ENCODE assay signal across 12 cellular contexts in the genomic region with DNA sequence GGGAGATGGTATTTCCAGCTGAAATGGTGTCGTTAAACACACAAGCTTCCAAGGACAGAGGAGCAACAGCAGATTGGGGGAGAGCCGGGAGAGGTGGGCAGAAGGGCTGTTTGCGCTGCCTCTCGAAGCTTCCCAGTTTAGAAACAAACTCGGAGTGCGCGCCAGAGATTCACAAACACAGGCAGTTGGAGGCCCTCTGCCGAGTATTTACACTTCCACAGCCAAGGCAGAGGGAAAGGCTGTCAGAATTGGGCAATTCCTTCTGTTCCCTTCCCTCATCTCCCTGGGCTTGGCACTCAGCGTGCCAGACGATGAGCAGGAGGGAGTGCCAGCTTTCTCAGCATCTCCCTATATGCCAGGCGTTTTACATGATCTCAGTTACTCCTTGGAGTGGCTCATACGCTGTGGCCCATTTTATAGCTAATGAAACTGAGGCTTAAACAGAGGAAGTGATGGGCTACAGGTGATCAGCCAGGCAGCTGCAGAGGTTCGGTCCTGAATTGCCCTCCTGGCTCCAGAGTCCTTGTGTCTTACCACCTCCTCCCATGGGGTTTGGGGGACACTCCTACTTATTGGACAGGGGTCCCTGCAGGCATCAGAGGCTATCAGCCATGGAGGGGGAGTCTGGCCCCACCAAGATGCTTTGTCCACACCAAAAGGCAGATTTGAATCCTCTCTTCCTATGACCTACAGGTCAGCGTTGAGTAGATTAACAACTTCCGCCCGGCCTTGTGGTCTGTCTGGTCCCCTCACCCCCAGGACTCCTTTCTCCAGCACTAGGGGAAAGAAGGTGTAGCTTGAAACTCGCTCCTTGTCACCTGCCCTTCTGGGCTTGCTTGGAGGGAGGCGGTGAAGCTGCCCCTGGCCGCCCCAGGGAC. TPM values are rescaled to one million over a fixed set of nuclear protein-coding genes. Genes with fewer than 3 reads are reported as not detected.
DNase-seq lines count a peak whose midpoint lies in the region; ATAC-seq and TF ChIP-seq lines count a peak whose summit lies in the region.
"Had no signal": no experiment of that assay in that cellular context is flagged by ENCODE, and none has a peak within 500 bp of the region (broad histone marks: within the 10 kb centered on the region; RNA-seq: fewer than 3 reads in every experiment).

No MANE protein-coding gene starts in this region.

- no peak overlapping the region for H3K27ac Mint-ChIP-seq in activated CD4-positive, alpha-beta memory T cell treated with anti-CD3 and anti-CD28 coated beads, Interleukin-2, amount 10 ng/mL, durations not matched to agents 7 days and 5 days

- H4K20me1 ChIP-seq in Karpas-422 (ENCODE audit: insufficient read depth, low read depth, low read length) = peaks cover 6% of the 10 kb centered on the region; the same call in 1 of the 2 replicates

- POLR2A ChIA-PET in activated CD4-positive, alpha-beta memory T cell treated with anti-CD3 and anti-CD28 coated beads, Interleukin-2, amount 10 ng/mL, durations not matched to agents 7 days and 5 days (lab: Charles Lee) = no interaction called here

- peak; percentile 68 for DNase-seq in DMS 273 (lab: John Stamatoyannopoulos, UW; ENCODE audit: unreplicated experiment)
- DNase-seq in DMS 273 treated with DMSO at 0.1 percent for 48 hours (lab: John Stamatoyannopoulos, UW) = no peak
- DNase-seq in cerebellum (ENCODE audit: low spot score) = peak; percentile 90
- peak; percentile 58 to 82 (median 76) for DNase-seq in right lobe of liver
- peak in 1 of 2 donors; percentile 73 for DNase-seq in suprapubic skin (ENCODE audit: low spot score in 2 of 2)
- DNase-seq in KBM-7 = no peak
- no peak for DNase-seq in activated CD4-positive, alpha-beta memory T cell treated with anti-CD3 and anti-CD28 coated beads, Interleukin-2, amount 10 ng/mL, durations not matched to agents 7 days and 5 days
- DNase-seq in Karpas-422 = no peak
- DNase-seq: 8988T, activated gamma-delta T cell had no signal

- H3K36me3 ChIP-seq in right lobe of liver (no peaks in the 10 kb centered on the region), suprapubic skin (no peaks in the 10 kb centered on the region), Karpas-422 (ENCODE audit: insufficient read depth, low read length) (no peaks in the 10 kb centered on the region)
- H3K36me3 ChIP-seq: thoracic aorta had no signal

- H3K27me3 Mint-ChIP-seq in activated CD4-positive, alpha-beta memory T cell treated with anti-CD3 and anti-CD28 coated beads, Interleukin-2, amount 10 ng/mL, durations not matched to agents 7 days and 5 days = peaks cover 39% of the 10 kb centered on the region

- TF ChIP-seq POLR2A in right lobe of liver (IDR thresholded peaks at IDR 0.05) (no peak), suprapubic skin (IDR thresholded peaks at IDR 0.05) (no peak)

- H3K9me2 ChIP-seq in Karpas-422 (replicated peaks; ENCODE audit: insufficient read depth, low read length) = no peaks in the 10 kb centered on the region

- TF ChIP-seq CTCF in right lobe of liver (IDR thresholded peaks at IDR 0.05) (peak in 1 of 4 donors; percentile 8), suprapubic skin (IDR thresholded peaks at IDR 0.05) (no peak)

- intact Hi-C loops in right lobe of liver (cut with DNase I) = loop anchor here (5.0 kb wide), 2 partner anchors 46 to 114 kb away; no protein-coding TSS in a partner anchor

- H3K9me3 ChIP-seq in right lobe of liver (no peaks in the 10 kb centered on the region), suprapubic skin (no peaks in the 10 kb centered on the region), Karpas-422 (ENCODE audit: low read length) (no peaks in the 10 kb centered on the region)
- H3K9me3 ChIP-seq: thoracic aorta had no signal

- H3K27me3 ChIP-seq in right lobe of liver (no peaks in the 10 kb centered on the region), suprapubic skin (peaks cover 30% of the 10 kb centered on the region), Karpas-422 (ENCODE audit: low read length) (no peaks in the 10 kb centered on the region)

- H3K4me2 ChIP-seq in Karpas-422 (ENCODE audit: low read depth, low read length, poor library complexity, severe bottlenecking) = no peak overlapping the region

- in situ Hi-C loops in KBM-7 (cut with MboI; ENCODE audit: low pct_unique_long_range_greater_than_20kb, low sequenced_read_pairs) = no loop called here

- CTCF ChIA-PET in activated CD4-positive, alpha-beta memory T cell treated with anti-CD3 and anti-CD28 coated beads, Interleukin-2, amount 10 ng/mL, durations not matched to agents 7 days and 5 days (lab: Charles Lee) = interaction anchor here (0.6 kb wide), 1 partner anchor 123 kb away, joined by 4 read pairs; no protein-coding TSS in a partner anchor

- H3K4me1 Mint-ChIP-seq in activated CD4-positive, alpha-beta memory T cell treated with anti-CD3 and anti-CD28 coated beads, Interleukin-2, amount 10 ng/mL, durations not matched to agents 7 days and 5 days = peaks cover 9% of the 10 kb centered on the region

- H3K36me3 Mint-ChIP-seq in activated CD4-positive, alpha-beta memory T cell treated with anti-CD3 and anti-CD28 coated beads, Interleukin-2, amount 10 ng/mL, durations not matched to agents 7 days and 5 days (ENCODE audit: low read depth) = no peaks in the 10 kb centered on the region

- no peak overlapping the region for H2AFZ ChIP-seq in Karpas-422 (ENCODE audit: low read length)

- peak overlapping the region in 2 of 3 donors; percentile 30 to 62 for H3K27ac ChIP-seq in right lobe of liver
- peak overlapping the region; percentile 22 for H3K27ac ChIP-seq in suprapubic skin
- no peak overlapping the region for H3K27ac ChIP-seq in Karpas-422 (ENCODE audit: low read length)
- H3K27ac ChIP-seq: thoracic aorta had no signal

- peak; percentile 27 to 44 (median 36) for ATAC-seq in right lobe of liver

- H3K9me3 Mint-ChIP-seq in activated CD4-positive, alpha-beta memory T cell treated with anti-CD3 and anti-CD28 coated beads, Interleukin-2, amount 10 ng/mL, durations not matched to agents 7 days and 5 days = no peaks in the 10 kb centered on the region

- no peak overlapping the region for H3K4me3 ChIP-seq in right lobe of liver
- no peak overlapping the region for H3K4me3 ChIP-seq in suprapubic skin
- no peak overlapping the region for H3K4me3 ChIP-seq in Karpas-422 (ENCODE audit: low read length)
- H3K4me3 ChIP-seq: lung, thoracic aorta had no signal

- H3K4me1 ChIP-seq in right lobe of liver = peaks cover 0 to 56% (median 26%) of the 10 kb centered on the region in 4 donors
- H3K4me1 ChIP-seq in suprapubic skin = peaks cover 51% of the 10 kb centered on the region
- peaks cover 20% of the 10 kb centered on the region for H3K4me1 ChIP-seq in Karpas-422 (ENCODE audit: low read length)

- no peak overlapping the region for H3K9ac ChIP-seq in Karpas-422 (ENCODE audit: low read length)

- 65% methylated on average over 11 of the region's 19 CpGs for WGBS in right lobe of liver (ENCODE audit: insufficient coverage, low coverage, low lambda C conversion rate, missing lambda C conversion rate)
- 67% methylated on average over 19 of the region's 19 CpGs for WGBS in suprapubic skin

- no peaks in the 10 kb centered on the region for H3K79me2 ChIP-seq in Karpas-422 (ENCODE audit: low read length)

- no peak overlapping the region for H3K4me3 Mint-ChIP-seq in activated CD4-positive, alpha-beta memory T cell treated with anti-CD3 and anti-CD28 coated beads, Interleukin-2, amount 10 ng/mL, durations not matched to agents 7 days and 5 days

- TF ChIP-seq EP300 in suprapubic skin (IDR thresholded peaks at IDR 0.05) = no peak

RNA-seq across cellular contexts. Expression of a gene that starts 3.1 kb away (rescaled TPM):
- total RNA-seq in cerebellum (8.4 TPM), right lobe of liver (1 to 10 TPM in 5 of 6 experiments, under 1 TPM in 1; 0.34 to 4.3 (median 1.2) TPM), suprapubic skin (1 to 10 TPM; 3.9 to 8.5 (median 6.6) TPM)
- total RNA-seq in activated CD4-positive, alpha-beta memory T cell treated with anti-CD3 and anti-CD28 coated beads, Interleukin-2, amount 10 ng/mL, durations not matched to agents 7 days and 5 days = under 1 TPM; 0.28 to 0.43 TPM
- total RNA-seq in Karpas-422 (2014; rRNA removed; shearing (Covaris generic); ENCODE audit: low replicate concordance) = 0.11 and 0.94 TPM in 2 replicates

Comparison
In these comparisons a context has a peak if more than half of its experiments do, and no peak if none do; other contexts are left out.
1. DNase-seq: peak in DMS 273 (single experiment), cerebellum (single experiment) and right lobe of liver (3 of 3); none in DMS 273 treated with DMSO at 0.1 percent for 48 hours (single experiment), KBM-7 (single experiment), activated CD4-positive, alpha-beta memory T cell treated with anti-CD3 and anti-CD28 coated beads, Interleukin-2, amount 10 ng/mL, durations not matched to agents 7 days and 5 days (single experiment) and Karpas-422 (single experiment).